In genomic region chr3:101261506-101261905, GRCh38 we compare ENCODE assay signal across 26 cellular contexts. TPM values are rescaled to one million over a fixed set of nuclear protein-coding genes. Genes with fewer than 3 reads are reported as not detected.
A peak's percentile ranks its signal among the peaks of the same experiment; 100 is the strongest.
DNase-seq lines count a peak whose midpoint lies in the region; ATAC-seq, FAIRE-seq and TF ChIP-seq lines count a peak whose summit lies in the region.
"Had no signal": no experiment of that assay in that cellular context is flagged by ENCODE, and none has a peak within 500 bp of the region (broad histone marks: within the 10 kb centered on the region; RNA-seq: fewer than 3 reads in every experiment).

No MANE protein-coding gene starts in this region.

- ATAC-seq in HG02938 (IDR thresholded peaks at IDR 0.05; ENCODE audit: unreplicated experiment) = no peak
- no peak for ATAC-seq in GM18517 (IDR thresholded peaks at IDR 0.05; ENCODE audit: unreplicated experiment)

- no peak overlapping the region for H3K27ac ChIP-seq in RWPE1
- H3K27ac ChIP-seq: transverse colon had no signal

- POLR2A ChIA-PET in RWPE1 (lab: Yijun Ruan, JAX; ENCODE audit: low non-redundant PET) = no interaction called here

- in situ Hi-C loops in astrocyte of the spinal cord (cut with HindIII; ENCODE audit: low sequenced_read_pairs) = no loop called here

- TF ChIP-seq POLR2A in GM12892 (IDR thresholded peaks at IDR 0.05; ENCODE audit: low read depth, low read length) = no peak

- no peak for DNase-seq in GM12892 (ENCODE audit: insufficient read length)
- DNase-seq in astrocyte of the spinal cord (ENCODE audit: low read depth, low spot score) = peak; percentile 73
- peak; percentile 59 to 80 for DNase-seq in foreskin fibroblast
- peak; percentile 69 for DNase-seq in superior temporal gyrus (ENCODE audit: extremely low spot score)
- no peak for DNase-seq in RCC 7860 (ENCODE audit: low spot score)
- DNase-seq in RWPE1 (ENCODE audit: low spot score) = no peak
- DNase-seq: activated CD4-positive, alpha-beta T cell treated with anti-CD3 and anti-CD28 coated beads, Interleukin-2, amount 50 U/mL, for 48 hours; activated CD4-positive, CD25-positive, alpha-beta regulatory T cell; activated CD8-positive, alpha-beta memory T cell treated with anti-CD3 and anti-CD28 coated beads, Interleukin-2, amount 50 U/mL, for 48 hours; activated naive CD8-positive, alpha-beta T cell treated with anti-CD3 and anti-CD28 coated beads, Interleukin-2, amount 10 ng/mL, durations not matched to agents 7 days and 5 days; DND-41; H7; KG1; kidney glomerular epithelial cell; NCI-H2171 treated with DMSO at 0.1 percent for 48 hours; NCI-H524 treated with DMSO at 0.1 percent for 48 hours; nucleus accumbens; stimulated activated CD4-positive, alpha-beta T cell treated with anti-CD3 and anti-CD28 coated beads, Interleukin-4, amount 100 ng/mL, for 24 hours; stimulated activated naive CD4-positive, alpha-beta T cell treated with Interleukin-2 at 50 U/mL for 16 hours; SW 1271; transverse colon had no signal

- FAIRE-seq in GM12892 (lab: Jason Lieb, UNC) = peak; percentile 61
- no peak for FAIRE-seq in RCC 7860 (lab: Jason Lieb, UNC)
- FAIRE-seq: bronchial epithelial cell, frontal cortex had no signal

- CTCF ChIA-PET in RWPE1 (lab: Yijun Ruan, JAX) = interaction anchor here (0.6 kb wide), 1 partner anchor 452 kb away, joined by 3 read pairs; no protein-coding TSS in a partner anchor

- TF ChIP-seq CTCF in astrocyte of the spinal cord (IDR thresholded peaks at IDR 0.05; ENCODE audit: low read depth, low read length) (no peak), foreskin fibroblast (IDR thresholded peaks at IDR 0.05; ENCODE audit: low read depth, low read length) (no peak), RWPE1 (conservative IDR thresholded peaks at IDR 0.05; ENCODE audit: low read depth) (no peak)

- no peak overlapping the region for H3K4me3 ChIP-seq in astrocyte of the spinal cord (ENCODE audit: low read depth, low read length)
- no peak overlapping the region for H3K4me3 ChIP-seq in foreskin fibroblast (ENCODE audit: low read depth in 1 of 2, low read length in 2 of 2)
- H3K4me3 ChIP-seq: lung, transverse colon had no signal

RNA-seq across cellular contexts. Expression of gene IMPG2, which starts 58.9 kb away (rescaled TPM):
- 0.08 TPM for polyA plus RNA-seq in GM12892 (2012; ENCODE audit: missing spikeins)

Comparison
In these comparisons a context has a peak if more than half of its experiments do, and no peak if none do; other contexts are left out.
1. DNase-seq: peak in astrocyte of the spinal cord (single experiment), foreskin fibroblast (2 of 2) and superior temporal gyrus (single experiment); none in GM12892 (single experiment), RCC 7860 (single experiment) and RWPE1 (single experiment).